ENCODE assay signal across 9 cellular contexts in genomic region chr11:122069946-122070345, GRCh38. TPM values are rescaled to one million over a fixed set of nuclear protein-coding genes. Genes with fewer than 3 reads are reported as not detected.
DNase-seq lines count a peak whose midpoint lies in the region; ATAC-seq and TF ChIP-seq lines count a peak whose summit lies in the region.
"Had no signal": no experiment of that assay in that cellular context is flagged by ENCODE, and none has a peak within 500 bp of the region (broad histone marks: within the 10 kb centered on the region; RNA-seq: fewer than 3 reads in every experiment).

No MANE protein-coding gene starts in this region.

- peak overlapping the region; percentile 87 for H3K27ac Mint-ChIP-seq in HFFc6
- no peak overlapping the region for H3K27ac Mint-ChIP-seq in activated T-helper 2 cell treated with anti-CD3 and anti-CD28 coated beads, Interferon-gamma antibody, Interleukin-2, Interleukin-4, amounts not matched to agents 10 μg/mL and 5 μg/mL and 100 μg/mL, durations not matched to agents 14 hours and 24 hours and 36 hours
- H3K27ac Mint-ChIP-seq: activated B cell treated with CpG ODN at 0.5 μM for 24 hours had no signal

- peak overlapping the region; percentile 58 for H3K4me3 Mint-ChIP-seq in HFFc6
- H3K4me3 Mint-ChIP-seq in activated T-helper 2 cell treated with anti-CD3 and anti-CD28 coated beads, Interferon-gamma antibody, Interleukin-2, Interleukin-4, amounts not matched to agents 10 μg/mL and 5 μg/mL and 100 μg/mL, durations not matched to agents 14 hours and 24 hours and 36 hours (ENCODE audit: low read depth) = no peak overlapping the region
- H3K4me3 Mint-ChIP-seq: activated B cell treated with CpG ODN at 0.5 μM for 24 hours had no signal

- no peaks in the 10 kb centered on the region for H3K79me2 ChIP-seq in smooth muscle cell (ENCODE audit: low read depth)

- no peaks in the 10 kb centered on the region for H3F3A ChIP-seq in smooth muscle cell (ENCODE audit: low read depth)

- peaks cover 66% of the 10 kb centered on the region for H3K36me3 Mint-ChIP-seq in HFFc6 (ENCODE audit: low read depth)
- H3K36me3 Mint-ChIP-seq in activated T-helper 2 cell treated with anti-CD3 and anti-CD28 coated beads, Interferon-gamma antibody, Interleukin-2, Interleukin-4, amounts not matched to agents 10 μg/mL and 5 μg/mL and 100 μg/mL, durations not matched to agents 14 hours and 24 hours and 36 hours (ENCODE audit: low read depth) = no peaks in the 10 kb centered on the region

- TF ChIP-seq CTCF in AG04450 (IDR thresholded peaks at IDR 0.05; ENCODE audit: low read depth, low read length) (no peak), HFFc6 (IDR thresholded peaks at IDR 0.05) (no peak), smooth muscle cell (IDR thresholded peaks at IDR 0.05; ENCODE audit: borderline replicate concordance, insufficient read depth, poor library complexity, severe bottlenecking) (no peak)

- no peaks in the 10 kb centered on the region for H3K4me1 ChIP-seq in smooth muscle cell (ENCODE audit: low read depth)

- H3K9ac ChIP-seq in smooth muscle cell (ENCODE audit: low read depth) = peak overlapping the region; percentile 42

- ATAC-seq in left ventricle myocardium superior (no peak), GM18858 (IDR thresholded peaks at IDR 0.05; ENCODE audit: unreplicated experiment) (no peak), GM19395 (IDR thresholded peaks at IDR 0.05; ENCODE audit: unreplicated experiment) (no peak)

- POLR2A ChIA-PET in AG04450 (lab: Yijun Ruan, JAX) = interaction anchor here (0.6 to 0.8 kb wide), 2 partner anchors 348 to 398 kb away, joined by 4 to 7 read pairs; no protein-coding TSS in a partner anchor

- no peaks in the 10 kb centered on the region for H3K27me3 ChIP-seq in AG04450 (ENCODE audit: control insufficient read depth, insufficient read depth, low read length)
- no peaks in the 10 kb centered on the region for H3K27me3 ChIP-seq in smooth muscle cell (ENCODE audit: low read depth)

- no peak overlapping the region for H3K27ac ChIP-seq in AG04450 (ENCODE audit: low read depth, low read length)
- H3K27ac ChIP-seq in smooth muscle cell (ENCODE audit: low read depth) = peak overlapping the region; percentile 67

- H3K9me3 ChIP-seq in AG04450 (ENCODE audit: control insufficient read depth, insufficient read depth, low read length) (no peaks in the 10 kb centered on the region), smooth muscle cell (replicated peaks; ENCODE audit: low read depth) (no peaks in the 10 kb centered on the region)

- peaks cover 18% of the 10 kb centered on the region; the same call in 1 of the 2 replicates for H3K4me1 Mint-ChIP-seq in HFFc6 (ENCODE audit: low read depth)
- H3K4me1 Mint-ChIP-seq in activated T-helper 2 cell treated with anti-CD3 and anti-CD28 coated beads, Interferon-gamma antibody, Interleukin-2, Interleukin-4, amounts not matched to agents 10 μg/mL and 5 μg/mL and 100 μg/mL, durations not matched to agents 14 hours and 24 hours and 36 hours (ENCODE audit: low read depth) = no peaks in the 10 kb centered on the region
- H3K4me1 Mint-ChIP-seq: activated B cell treated with CpG ODN at 0.5 μM for 24 hours had no signal

- intact Hi-C loops in activated T-helper 2 cell treated with anti-CD3 and anti-CD28 coated beads, Interferon-gamma antibody, Interleukin-2, Interleukin-4, amounts not matched to agents 10 μg/mL and 5 μg/mL and 100 μg/mL, durations not matched to agents 14 hours and 24 hours and 36 hours (cut with micrococcal nuclease) = no loop called here
- intact Hi-C loops in left ventricle myocardium superior (cut with micrococcal nuclease) = no loop called here

- no peaks in the 10 kb centered on the region for H4K20me1 ChIP-seq in smooth muscle cell (ENCODE audit: low read depth)

- DNase-seq in AG04450 (ENCODE audit: low read depth, low spot score) (peak; percentile 72), HFFc6 (peak; percentile 79), left ventricle myocardium superior (peak; percentile 59), smooth muscle cell (lab: John Stamatoyannopoulos, UW; ENCODE audit: unreplicated experiment) (no peak)
- peak; percentile 9 for DNase-seq in activated T-helper 2 cell treated with anti-CD3 and anti-CD28 coated beads, Interferon-gamma antibody, Interleukin-2, Interleukin-4, amounts not matched to agents 10 μg/mL and 5 μg/mL and 100 μg/mL, durations not matched to agents 14 hours and 24 hours and 36 hours (ENCODE audit: low spot score)
- no peak for DNase-seq in effector CD4-positive, alpha-beta T cell
- DNase-seq: activated B cell treated with CpG ODN at 0.5 μM for 24 hours had no signal

- WGBS in smooth muscle cell (ENCODE audit: low lambda C conversion rate) = 62% methylated on average over 4 of the region's 4 CpGs

- H3K4me3 ChIP-seq in AG04450 (ENCODE audit: low read depth, low read length) (no peak overlapping the region; the same call in 1 of the 2 replicates), smooth muscle cell (no peak overlapping the region)

- H2AFZ ChIP-seq in smooth muscle cell (ENCODE audit: low read depth) = no peak overlapping the region

- H3K9me3 Mint-ChIP-seq in HFFc6 = peaks cover 7% of the 10 kb centered on the region; the same call in 1 of the 2 replicates
- no peaks in the 10 kb centered on the region for H3K9me3 Mint-ChIP-seq in activated T-helper 2 cell treated with anti-CD3 and anti-CD28 coated beads, Interferon-gamma antibody, Interleukin-2, Interleukin-4, amounts not matched to agents 10 μg/mL and 5 μg/mL and 100 μg/mL, durations not matched to agents 14 hours and 24 hours and 36 hours
- H3K9me3 Mint-ChIP-seq: activated B cell treated with CpG ODN at 0.5 μM for 24 hours had no signal

- peaks cover 3% of the 10 kb centered on the region for H3K36me3 ChIP-seq in smooth muscle cell (ENCODE audit: low read depth)

- CTCF ChIA-PET in AG04450 (lab: Charles Lee) = interaction anchor here (3.0 kb wide), 1 partner anchor 415 kb away, joined by 10 read pairs; no protein-coding TSS in a partner anchor

- peak overlapping the region; percentile 29 for H3K4me2 ChIP-seq in smooth muscle cell

- H3K27me3 Mint-ChIP-seq in HFFc6 (ENCODE audit: insufficient read depth) = peaks cover 4% of the 10 kb centered on the region; the same call in 1 of the 2 replicates
- H3K27me3 Mint-ChIP-seq in activated T-helper 2 cell treated with anti-CD3 and anti-CD28 coated beads, Interferon-gamma antibody, Interleukin-2, Interleukin-4, amounts not matched to agents 10 μg/mL and 5 μg/mL and 100 μg/mL, durations not matched to agents 14 hours and 24 hours and 36 hours (ENCODE audit: low read depth) = peaks cover 2% of the 10 kb centered on the region

RNA-seq across cellular contexts. Expression of gene BLID, which starts 46.1 kb away (rescaled TPM):
- 0.48 and 0.94 TPM in 2 replicates for polyA plus RNA-seq in AG04450 (2011; rRNA removed)
- 19.8 and 30.4 TPM in 2 replicates for polyA minus RNA-seq in AG04450 (2011; rRNA and poly(A)+ RNA removed)
- total RNA-seq in HFFc6 (2021; fragmentation: NEBNext Ultra II Directional; extraction: Animal tissue kit (Norgen Biotek cat#: 25700)) = 1 to 10 TPM in 5 of 6 experiments, under 1 TPM in 1; 0.85 to 1.6 (median 1.2) TPM
- total RNA-seq in activated T-helper 2 cell treated with anti-CD3 and anti-CD28 coated beads, Interferon-gamma antibody, Interleukin-2, Interleukin-4, amounts not matched to agents 10 μg/mL and 5 μg/mL and 100 μg/mL, durations not matched to agents 14 hours and 24 hours and 36 hours = not detected in 2 replicates
- total RNA-seq in left ventricle myocardium superior = not detected
- total RNA-seq in smooth muscle cell = 2.3 and 4.7 TPM in 2 replicates
- polyA plus RNA-seq in smooth muscle cell = 0.18 TPM in 1 of 2 replicates, not detected in the other
- total RNA-seq: activated B cell treated with CpG ODN at 0.5 μM for 24 hours had no signal

Comparison
In these comparisons a context has a peak if more than half of its experiments do, and no peak if none do; other contexts are left out.
1. DNase-seq: peak in AG04450 (single experiment), HFFc6 (single experiment), activated T-helper 2 cell treated with anti-CD3 and anti-CD28 coated beads, Interferon-gamma antibody, Interleukin-2, Interleukin-4, amounts not matched to agents 10 μg/mL and 5 μg/mL and 100 μg/mL, durations not matched to agents 14 hours and 24 hours and 36 hours (single experiment) and left ventricle myocardium superior (single experiment); none in smooth muscle cell (single experiment) and effector CD4-positive, alpha-beta T cell (single experiment).